ENCODE assay signal across 32 cellular contexts in genomic region chr6:96110878-96111277, GRCh38.
"Had no signal": no experiment of that assay in that cellular context is flagged by ENCODE, and none has a peak within 500 bp of the region (broad histone marks: within the 10 kb centered on the region; RNA-seq: fewer than 3 reads in every experiment).

No MANE protein-coding gene starts in this region.

- H3K4me3 Mint-ChIP-seq: activated CD4-positive, alpha-beta memory T cell treated with anti-CD3 and anti-CD28 coated beads for 36 hours; activated CD4-positive, alpha-beta T cell treated with anti-CD3 and anti-CD28 coated beads for 36 hours; activated CD4-positive, alpha-beta T cell treated with anti-CD3 and anti-CD28 coated beads, Interleukin-2, amount 10 ng/mL, durations not matched to agents 24 days and 14 days; activated CD8-positive, alpha-beta memory T cell treated with anti-CD3 and anti-CD28 coated beads, Interleukin-2, amount 10 ng/mL, durations not matched to agents 7 days and 5 days; activated CD8-positive, alpha-beta T cell treated with anti-CD3 and anti-CD28 coated beads, Interleukin-2, amount 10 ng/mL, durations not matched to agents 7 days and 5 days; activated naive CD8-positive, alpha-beta T cell; activated T-helper 1 cell treated with anti-CD3 and anti-CD28 coated beads, Interleukin-12 subunit alpha, Interleukin-12 subunit beta, Interleukin-2, Interleukin-4 antibody, amounts not matched to agents 30 ng/mL and 10 ng/mL and 1 ng/mL, durations not matched to agents 14 hours and 24 hours and 36 hours; effector memory CD8-positive, alpha-beta T cell had no signal

- H3K9me3 ChIP-seq: gastrocnemius medialis, heart left ventricle had no signal

- FAIRE-seq: colon had no signal

- H3K27me3 Mint-ChIP-seq: activated CD4-positive, alpha-beta memory T cell treated with anti-CD3 and anti-CD28 coated beads for 36 hours; activated CD4-positive, alpha-beta T cell treated with anti-CD3 and anti-CD28 coated beads for 36 hours; activated CD4-positive, alpha-beta T cell treated with anti-CD3 and anti-CD28 coated beads, Interleukin-2, amount 10 ng/mL, durations not matched to agents 24 days and 14 days; activated CD8-positive, alpha-beta memory T cell treated with anti-CD3 and anti-CD28 coated beads, Interleukin-2, amount 10 ng/mL, durations not matched to agents 7 days and 5 days; activated naive CD8-positive, alpha-beta T cell; effector memory CD8-positive, alpha-beta T cell had no signal

- ATAC-seq: activated CD4-positive, alpha-beta T cell treated with anti-CD3 and anti-CD28 coated beads for 36 hours; activated CD8-positive, alpha-beta memory T cell treated with anti-CD3 and anti-CD28 coated beads, Interleukin-2, amount 10 ng/mL, durations not matched to agents 7 days and 5 days; activated CD8-positive, alpha-beta T cell treated with anti-CD3 and anti-CD28 coated beads, Interleukin-2, amount 10 ng/mL, durations not matched to agents 7 days and 5 days; effector memory CD8-positive, alpha-beta T cell; esophagus mucosa; gastrocnemius medialis; heart left ventricle had no signal

- H3K36me3 Mint-ChIP-seq: activated CD4-positive, alpha-beta memory T cell treated with anti-CD3 and anti-CD28 coated beads for 36 hours; activated CD8-positive, alpha-beta memory T cell treated with anti-CD3 and anti-CD28 coated beads, Interleukin-2, amount 10 ng/mL, durations not matched to agents 7 days and 5 days; activated naive CD8-positive, alpha-beta T cell had no signal

- H3K4me1 Mint-ChIP-seq: activated CD4-positive, alpha-beta T cell treated with anti-CD3 and anti-CD28 coated beads for 36 hours; activated CD4-positive, alpha-beta T cell treated with anti-CD3 and anti-CD28 coated beads, Interleukin-2, amount 10 ng/mL, durations not matched to agents 24 days and 14 days; activated CD8-positive, alpha-beta memory T cell treated with anti-CD3 and anti-CD28 coated beads, Interleukin-2, amount 10 ng/mL, durations not matched to agents 7 days and 5 days had no signal

- H3K27me3 ChIP-seq: brain microvascular endothelial cell, gastrocnemius medialis, heart left ventricle had no signal

- DNase-seq: activated CD4-positive, alpha-beta memory T cell treated with anti-CD3 and anti-CD28 coated beads for 36 hours; activated CD4-positive, alpha-beta T cell treated with anti-CD3 and anti-CD28 coated beads for 36 hours; activated CD4-positive, alpha-beta T cell treated with anti-CD3 and anti-CD28 coated beads, Interleukin-2, amount 10 ng/mL, durations not matched to agents 24 days and 14 days; activated CD4-positive, CD25-positive, alpha-beta regulatory T cell; activated CD4-positive, CD25-positive, alpha-beta regulatory T cell treated with anti-CD3 and anti-CD28 coated beads, Interleukin-2, amount 50 U/mL, for 72 hours; activated CD8-positive, alpha-beta memory T cell treated with anti-CD3 and anti-CD28 coated beads, Interleukin-2, amount 10 ng/mL, durations not matched to agents 7 days and 5 days; activated CD8-positive, alpha-beta memory T cell treated with anti-CD3 and anti-CD28 coated beads, Interleukin-2, amount 50 U/mL, for 4 hours; activated CD8-positive, alpha-beta T cell treated with anti-CD3 and anti-CD28 coated beads, Interleukin-2, amount 10 ng/mL, durations not matched to agents 7 days and 5 days; activated effector memory CD4-positive, alpha-beta T cell treated with anti-CD3 and anti-CD28 coated beads, Interleukin-2, amount 50 U/mL, for 16 hours; activated naive CD4-positive, alpha-beta T cell; activated naive CD4-positive, alpha-beta T cell treated with anti-CD3 and anti-CD28 coated beads, Interleukin-2, amount 50 U/mL, for 16 hours; activated T-cell treated with anti-CD3 and anti-CD28 coated beads, Interleukin-2, amount 50 U/mL, for 1 hour; activated T-cell treated with anti-CD3 and anti-CD28 coated beads, Interleukin-2, amount 50 U/mL, for 48 hours; amygdala; aorta; brain microvascular endothelial cell; caudate nucleus; cortex of kidney; dermis blood vessel endothelial cell; effector CD4-positive, alpha-beta T cell; effector memory CD8-positive, alpha-beta T cell; foreskin fibroblast; gastrocnemius medialis; glutamatergic neuron; heart left ventricle; hypothalamus; T-helper 2 cell had no signal

- H3K4me1 ChIP-seq: gastrocnemius medialis, heart left ventricle had no signal

- H3K9me3 Mint-ChIP-seq: activated CD4-positive, alpha-beta memory T cell treated with anti-CD3 and anti-CD28 coated beads for 36 hours; activated CD4-positive, alpha-beta T cell treated with anti-CD3 and anti-CD28 coated beads, Interleukin-2, amount 10 ng/mL, durations not matched to agents 24 days and 14 days; activated T-helper 1 cell treated with anti-CD3 and anti-CD28 coated beads, Interleukin-12 subunit alpha, Interleukin-12 subunit beta, Interleukin-2, Interleukin-4 antibody, amounts not matched to agents 30 ng/mL and 10 ng/mL and 1 ng/mL, durations not matched to agents 14 hours and 24 hours and 36 hours; activated T-helper 2 cell treated with anti-CD3 and anti-CD28 coated beads, Interferon-gamma antibody, Interleukin-2, Interleukin-4, amounts not matched to agents 10 μg/mL and 5 μg/mL and 100 μg/mL, durations not matched to agents 14 hours and 24 hours and 36 hours had no signal

- H3K36me3 ChIP-seq: brain microvascular endothelial cell, gastrocnemius medialis, heart left ventricle had no signal

- H3K4me3 ChIP-seq: gastrocnemius medialis, heart left ventricle had no signal

- H3K27ac Mint-ChIP-seq: activated CD4-positive, alpha-beta memory T cell treated with anti-CD3 and anti-CD28 coated beads for 36 hours; activated CD4-positive, alpha-beta T cell treated with anti-CD3 and anti-CD28 coated beads for 36 hours; activated CD4-positive, alpha-beta T cell treated with anti-CD3 and anti-CD28 coated beads, Interleukin-2, amount 10 ng/mL, durations not matched to agents 24 days and 14 days; activated CD8-positive, alpha-beta memory T cell treated with anti-CD3 and anti-CD28 coated beads, Interleukin-2, amount 10 ng/mL, durations not matched to agents 7 days and 5 days; activated CD8-positive, alpha-beta T cell treated with anti-CD3 and anti-CD28 coated beads, Interleukin-2, amount 10 ng/mL, durations not matched to agents 7 days and 5 days; activated naive CD8-positive, alpha-beta T cell; activated T-helper 1 cell treated with anti-CD3 and anti-CD28 coated beads, Interleukin-12 subunit alpha, Interleukin-12 subunit beta, Interleukin-2, Interleukin-4 antibody, amounts not matched to agents 30 ng/mL and 10 ng/mL and 1 ng/mL, durations not matched to agents 14 hours and 24 hours and 36 hours; activated T-helper 2 cell treated with anti-CD3 and anti-CD28 coated beads, Interferon-gamma antibody, Interleukin-2, Interleukin-4, amounts not matched to agents 10 μg/mL and 5 μg/mL and 100 μg/mL, durations not matched to agents 14 hours and 24 hours and 36 hours; effector memory CD8-positive, alpha-beta T cell had no signal

- H3K27ac ChIP-seq: brain microvascular endothelial cell, gastrocnemius medialis, heart left ventricle had no signal
